ENCODE assay signal across 14 cellular contexts in the genomic region with DNA sequence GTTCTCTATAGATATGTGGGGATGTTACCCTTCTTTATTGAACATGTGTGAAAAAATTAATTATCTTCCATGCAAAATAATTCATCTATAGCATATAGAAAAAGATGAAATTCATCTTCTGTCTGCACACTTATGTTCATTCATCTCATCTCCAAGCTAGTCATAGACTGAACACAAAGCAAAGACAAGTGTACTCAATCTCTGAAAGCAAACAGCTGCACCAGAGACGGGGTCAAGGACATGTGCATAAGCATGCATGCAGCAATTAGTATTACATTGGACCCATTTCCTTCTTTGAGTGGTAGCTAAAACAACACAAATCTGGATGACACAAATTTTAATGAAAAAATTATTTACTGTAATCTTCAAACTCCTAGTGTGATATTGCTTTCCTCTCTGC.
DNase-seq lines count a peak whose midpoint lies in the region.
"Had no signal": no experiment of that assay in that cellular context is flagged by ENCODE, and none has a peak within 500 bp of the region (broad histone marks: within the 10 kb centered on the region; RNA-seq: fewer than 3 reads in every experiment).

No MANE protein-coding gene starts in this region.

- intact Hi-C loops in posterior vena cava (cut with DNase I): no loop called here

- DNase-seq in NCI-H2029 (lab: John Stamatoyannopoulos, UW) (peak; percentile 0), NCI-H2029 treated with DMSO at 0.1 percent for 48 hours (lab: John Stamatoyannopoulos, UW) (no peak), NCI-H748 (lab: John Stamatoyannopoulos, UW; ENCODE audit: unreplicated experiment) (peak; percentile 20), NCI-H748 treated with DMSO at 0.1 percent for 48 hours (lab: John Stamatoyannopoulos, UW) (no peak), DMS53 treated with DMSO at 0.1 percent for 48 hours (lab: John Stamatoyannopoulos, UW; ENCODE audit: unreplicated experiment) (peak; percentile 23), SHP77 treated with DMSO at 0.1 percent for 48 hours (lab: John Stamatoyannopoulos, UW) (peak; percentile 4), posterior vena cava (ENCODE audit: low spot score) (no peak)
- DNase-seq: C1 segment of cervical spinal cord; Calu3; CD4-positive, alpha-beta memory T cell; COR-L47; DND-41; GM23248; H9 had no signal

Comparison
In these comparisons a context has a peak if more than half of its experiments do, and no peak if none do; other contexts are left out.
1. DNase-seq: peak in NCI-H2029 (single experiment), NCI-H748 (single experiment), DMS53 treated with DMSO at 0.1 percent for 48 hours (single experiment) and SHP77 treated with DMSO at 0.1 percent for 48 hours (single experiment); none in NCI-H2029 treated with DMSO at 0.1 percent for 48 hours (single experiment), NCI-H748 treated with DMSO at 0.1 percent for 48 hours (single experiment) and posterior vena cava (single experiment).